Comparison of ENCODE assay signal across 2 cellular contexts in the genomic region with DNA sequence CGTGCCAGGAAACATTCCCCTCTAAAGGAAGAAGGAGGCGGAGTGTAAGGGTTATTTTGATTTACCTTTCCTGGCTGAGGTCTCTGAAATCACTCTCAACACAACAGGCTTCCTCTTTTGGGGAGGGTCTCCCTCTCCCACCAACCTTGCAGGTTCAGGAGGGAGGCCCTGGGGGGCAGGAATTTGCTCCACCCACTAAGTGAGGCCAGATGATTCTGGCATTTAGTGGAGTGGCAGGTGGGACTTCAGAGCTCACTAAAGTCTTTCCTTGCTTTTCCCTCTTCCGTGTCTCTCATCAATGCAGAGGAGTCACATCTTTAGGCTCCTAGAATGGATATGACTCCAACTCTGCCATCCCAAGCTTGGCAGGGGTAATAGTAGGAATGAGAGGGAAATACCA.
TF ChIP-seq lines count a peak whose summit lies in the region.

No MANE protein-coding gene starts in this region.

TF ChIP-seq in SK-N-SH, 30 proteins besides CTCF, POLR2A, EP300 and RAD21 (continued from another document):
- TF ChIP-seq, protein P1, sequence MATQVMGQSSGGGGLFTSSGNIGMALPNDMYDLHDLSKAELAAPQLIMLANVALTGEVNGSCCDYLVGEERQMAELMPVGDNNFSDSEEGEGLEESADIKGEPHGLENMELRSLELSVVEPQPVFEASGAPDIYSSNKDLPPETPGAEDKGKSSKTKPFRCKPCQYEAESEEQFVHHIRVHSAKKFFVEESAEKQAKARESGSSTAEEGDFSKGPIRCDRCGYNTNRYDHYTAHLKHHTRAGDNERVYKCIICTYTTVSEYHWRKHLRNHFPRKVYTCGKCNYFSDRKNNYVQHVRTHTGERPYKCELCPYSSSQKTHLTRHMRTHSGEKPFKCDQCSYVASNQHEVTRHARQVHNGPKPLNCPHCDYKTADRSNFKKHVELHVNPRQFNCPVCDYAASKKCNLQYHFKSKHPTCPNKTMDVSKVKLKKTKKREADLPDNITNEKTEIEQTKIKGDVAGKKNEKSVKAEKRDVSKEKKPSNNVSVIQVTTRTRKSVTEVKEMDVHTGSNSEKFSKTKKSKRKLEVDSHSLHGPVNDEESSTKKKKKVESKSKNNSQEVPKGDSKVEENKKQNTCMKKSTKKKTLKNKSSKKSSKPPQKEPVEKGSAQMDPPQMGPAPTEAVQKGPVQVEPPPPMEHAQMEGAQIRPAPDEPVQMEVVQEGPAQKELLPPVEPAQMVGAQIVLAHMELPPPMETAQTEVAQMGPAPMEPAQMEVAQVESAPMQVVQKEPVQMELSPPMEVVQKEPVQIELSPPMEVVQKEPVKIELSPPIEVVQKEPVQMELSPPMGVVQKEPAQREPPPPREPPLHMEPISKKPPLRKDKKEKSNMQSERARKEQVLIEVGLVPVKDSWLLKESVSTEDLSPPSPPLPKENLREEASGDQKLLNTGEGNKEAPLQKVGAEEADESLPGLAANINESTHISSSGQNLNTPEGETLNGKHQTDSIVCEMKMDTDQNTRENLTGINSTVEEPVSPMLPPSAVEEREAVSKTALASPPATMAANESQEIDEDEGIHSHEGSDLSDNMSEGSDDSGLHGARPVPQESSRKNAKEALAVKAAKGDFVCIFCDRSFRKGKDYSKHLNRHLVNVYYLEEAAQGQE (IDR thresholded peaks at IDR 0.05; ENCODE audit: low read depth, low read length): no peak
- no peak for TF ChIP-seq ELF1 (IDR thresholded peaks at IDR 0.05)
- TF ChIP-seq RCOR1 (IDR thresholded peaks at IDR 0.05; ENCODE audit: low read length): no peak

TF ChIP-seq in SK-N-SH treated with all-trans-retinoic acid at 6 μM for 48 hours, 23 proteins besides CTCF, POLR2A, EP300 and RAD21 (continued from another document):
- TF ChIP-seq, protein P2, sequence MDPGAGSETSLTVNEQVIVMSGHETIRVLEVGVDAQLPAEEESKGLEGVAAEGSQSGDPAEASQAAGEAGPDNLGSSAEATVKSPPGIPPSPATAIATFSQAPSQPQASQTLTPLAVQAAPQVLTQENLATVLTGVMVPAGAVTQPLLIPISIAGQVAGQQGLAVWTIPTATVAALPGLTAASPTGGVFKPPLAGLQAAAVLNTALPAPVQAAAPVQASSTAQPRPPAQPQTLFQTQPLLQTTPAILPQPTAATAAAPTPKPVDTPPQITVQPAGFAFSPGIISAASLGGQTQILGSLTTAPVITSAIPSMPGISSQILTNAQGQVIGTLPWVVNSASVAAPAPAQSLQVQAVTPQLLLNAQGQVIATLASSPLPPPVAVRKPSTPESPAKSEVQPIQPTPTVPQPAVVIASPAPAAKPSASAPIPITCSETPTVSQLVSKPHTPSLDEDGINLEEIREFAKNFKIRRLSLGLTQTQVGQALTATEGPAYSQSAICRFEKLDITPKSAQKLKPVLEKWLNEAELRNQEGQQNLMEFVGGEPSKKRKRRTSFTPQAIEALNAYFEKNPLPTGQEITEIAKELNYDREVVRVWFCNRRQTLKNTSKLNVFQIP (CRISPR knock-in tag; IDR thresholded peaks at IDR 0.05; ENCODE audit: borderline replicate concordance, low read depth): no peak
- TF ChIP-seq ZNF70 (CRISPR knock-in tag; IDR thresholded peaks at IDR 0.05): no peak
- TF ChIP-seq CREB5 (CRISPR knock-in tag; IDR thresholded peaks at IDR 0.05; ENCODE audit: low read depth): no peak
- TF ChIP-seq, protein P3, sequence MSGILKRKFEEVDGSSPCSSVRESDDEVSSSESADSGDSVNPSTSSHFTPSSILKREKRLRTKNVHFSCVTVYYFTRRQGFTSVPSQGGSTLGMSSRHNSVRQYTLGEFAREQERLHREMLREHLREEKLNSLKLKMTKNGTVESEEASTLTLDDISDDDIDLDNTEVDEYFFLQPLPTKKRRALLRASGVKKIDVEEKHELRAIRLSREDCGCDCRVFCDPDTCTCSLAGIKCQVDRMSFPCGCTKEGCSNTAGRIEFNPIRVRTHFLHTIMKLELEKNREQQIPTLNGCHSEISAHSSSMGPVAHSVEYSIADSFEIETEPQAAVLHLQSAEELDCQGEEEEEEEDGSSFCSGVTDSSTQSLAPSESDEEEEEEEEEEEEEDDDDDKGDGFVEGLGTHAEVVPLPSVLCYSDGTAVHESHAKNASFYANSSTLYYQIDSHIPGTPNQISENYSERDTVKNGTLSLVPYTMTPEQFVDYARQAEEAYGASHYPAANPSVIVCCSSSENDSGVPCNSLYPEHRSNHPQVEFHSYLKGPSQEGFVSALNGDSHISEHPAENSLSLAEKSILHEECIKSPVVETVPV (CRISPR knock-in tag; IDR thresholded peaks at IDR 0.05): no peak
- TF ChIP-seq RARB (CRISPR knock-in tag; IDR thresholded peaks at IDR 0.05): no peak
- no peak for TF ChIP-seq BACH2 (CRISPR knock-in tag; IDR thresholded peaks at IDR 0.05; ENCODE audit: borderline replicate concordance)
- no peak for TF ChIP-seq TCF4 (CRISPR knock-in tag; IDR thresholded peaks at IDR 0.05; ENCODE audit: borderline replicate concordance)
- no peak for TF ChIP-seq PPARA (CRISPR knock-in tag; IDR thresholded peaks at IDR 0.05; ENCODE audit: borderline replicate concordance)
- TF ChIP-seq ZFP3 (CRISPR knock-in tag; IDR thresholded peaks at IDR 0.05): no peak
- no peak for TF ChIP-seq OSR1 (CRISPR knock-in tag; IDR thresholded peaks at IDR 0.05)
- TF ChIP-seq TOX (CRISPR knock-in tag; IDR thresholded peaks at IDR 0.05; ENCODE audit: borderline replicate concordance): no peak
- TF ChIP-seq, protein P4, sequence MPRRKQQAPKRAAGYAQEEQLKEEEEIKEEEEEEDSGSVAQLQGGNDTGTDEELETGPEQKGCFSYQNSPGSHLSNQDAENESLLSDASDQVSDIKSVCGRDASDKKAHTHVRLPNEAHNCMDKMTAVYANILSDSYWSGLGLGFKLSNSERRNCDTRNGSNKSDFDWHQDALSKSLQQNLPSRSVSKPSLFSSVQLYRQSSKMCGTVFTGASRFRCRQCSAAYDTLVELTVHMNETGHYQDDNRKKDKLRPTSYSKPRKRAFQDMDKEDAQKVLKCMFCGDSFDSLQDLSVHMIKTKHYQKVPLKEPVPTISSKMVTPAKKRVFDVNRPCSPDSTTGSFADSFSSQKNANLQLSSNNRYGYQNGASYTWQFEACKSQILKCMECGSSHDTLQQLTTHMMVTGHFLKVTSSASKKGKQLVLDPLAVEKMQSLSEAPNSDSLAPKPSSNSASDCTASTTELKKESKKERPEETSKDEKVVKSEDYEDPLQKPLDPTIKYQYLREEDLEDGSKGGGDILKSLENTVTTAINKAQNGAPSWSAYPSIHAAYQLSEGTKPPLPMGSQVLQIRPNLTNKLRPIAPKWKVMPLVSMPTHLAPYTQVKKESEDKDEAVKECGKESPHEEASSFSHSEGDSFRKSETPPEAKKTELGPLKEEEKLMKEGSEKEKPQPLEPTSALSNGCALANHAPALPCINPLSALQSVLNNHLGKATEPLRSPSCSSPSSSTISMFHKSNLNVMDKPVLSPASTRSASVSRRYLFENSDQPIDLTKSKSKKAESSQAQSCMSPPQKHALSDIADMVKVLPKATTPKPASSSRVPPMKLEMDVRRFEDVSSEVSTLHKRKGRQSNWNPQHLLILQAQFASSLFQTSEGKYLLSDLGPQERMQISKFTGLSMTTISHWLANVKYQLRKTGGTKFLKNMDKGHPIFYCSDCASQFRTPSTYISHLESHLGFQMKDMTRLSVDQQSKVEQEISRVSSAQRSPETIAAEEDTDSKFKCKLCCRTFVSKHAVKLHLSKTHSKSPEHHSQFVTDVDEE (CRISPR knock-in tag; IDR thresholded peaks at IDR 0.05): no peak
- no peak for TF ChIP-seq ARNTL (CRISPR knock-in tag; IDR thresholded peaks at IDR 0.05; ENCODE audit: borderline replicate concordance, low read depth)
- no peak for TF ChIP-seq PATZ1 (CRISPR knock-in tag; IDR thresholded peaks at IDR 0.05; ENCODE audit: borderline replicate concordance)
